Comparison of ENCODE assay signal across 16 cellular contexts in genomic region chr1:164510435-164510834, GRCh38. TPM values are rescaled to one million over a fixed set of nuclear protein-coding genes. Genes with fewer than 3 reads are reported as not detected.
DNase-seq lines count a peak whose midpoint lies in the region; FAIRE-seq and TF ChIP-seq lines count a peak whose summit lies in the region.
"Had no signal": no experiment of that assay in that cellular context is flagged by ENCODE, and none has a peak within 500 bp of the region (broad histone marks: within the 10 kb centered on the region; RNA-seq: fewer than 3 reads in every experiment).

No MANE protein-coding gene starts in this region.

- H3K27ac ChIP-seq in VCaP: no peak overlapping the region
- H3K27ac ChIP-seq: BLaER1 treated with 17β-estradiol and CSF1 and Interleukin-3, amounts not matched to agents 10 nM and 100 nM; prostate gland had no signal

- H3K9me3 ChIP-seq in HAP-1: no peaks in the 10 kb centered on the region
- H3K9me3 ChIP-seq: prostate gland had no signal

- H3K4me1 ChIP-seq in HAP-1: no peaks in the 10 kb centered on the region
- H3K4me1 ChIP-seq: prostate gland had no signal

- H3K36me3 ChIP-seq in HAP-1 (replicated peaks): no peaks in the 10 kb centered on the region
- H3K36me3 ChIP-seq: BLaER1 treated with 17β-estradiol and CSF1 and Interleukin-3, amounts not matched to agents 10 nM and 100 nM; prostate gland had no signal

- no peak overlapping the region for H3K4me3 ChIP-seq in HAP-1
- H3K4me3 ChIP-seq: BLaER1 treated with 17β-estradiol and CSF1 and Interleukin-3, amounts not matched to agents 10 nM and 100 nM; GM12878; prostate gland had no signal

- DNase-seq in ACHN (peak; percentile 10), H4 (ENCODE audit: low spot score) (peak; percentile 14), fibroblast of the conjunctiva (ENCODE audit: low read depth) (peak; percentile 14), DMS 273 (lab: John Stamatoyannopoulos, UW; ENCODE audit: unreplicated experiment) (no peak), HAP-1 (ENCODE audit: low spot score in 2 of 2) (no peak), GM19239 (ENCODE audit: insufficient read length, low spot score) (no peak)
- no peak for DNase-seq in activated CD4-positive, alpha-beta T cell treated with anti-CD3 and anti-CD28 coated beads, Interleukin-2, amount 50 U/mL, for 4 hours
- DNase-seq: activated B cell treated with CpG ODN at 0.5 μM for 24 hours, activated gamma-delta T cell, kidney glomerular epithelial cell, NCI-H446 treated with DMSO at 0.1 percent for 48 hours, SW 1271 had no signal

- in situ Hi-C loops in ACHN (cut with HindIII; ENCODE audit: low pct_ligation_motif_present, low pct_unique_long_range_greater_than_20kb, low sequenced_read_pairs): no loop called here
- in situ Hi-C loops in HAP-1 (cut with MboI; ENCODE audit: low sequenced_read_pairs): no loop called here

- no peak for FAIRE-seq in GM19239 (lab: Jason Lieb, UNC)
- FAIRE-seq: GM12878 had no signal

- H3K27me3 ChIP-seq in HAP-1 (ENCODE audit: low read depth): 0 out of 2 replicates have a peak, but pooled peaks cover 2% of the 10 kb centered on the region
- H3K27me3 ChIP-seq: BLaER1 treated with 17β-estradiol and CSF1 and Interleukin-3, amounts not matched to agents 10 nM and 100 nM had no signal

- TF ChIP-seq CTCF in VCaP (conservative IDR thresholded peaks at IDR 0.05): peak; percentile 42

RNA-seq across cellular contexts. Expression of gene PBX1, which starts 48.5 kb away (rescaled TPM):
- total RNA-seq in H4 (2014; rRNA removed; shearing (Covaris generic)): 22.2 and 25.8 TPM in 2 replicates
- total RNA-seq: activated B cell treated with CpG ODN at 0.5 μM for 24 hours had no signal

Comparison
In these comparisons a context has a peak if more than half of its experiments do, and no peak if none do; other contexts are left out.
1. DNase-seq: peak in ACHN (single experiment), H4 (single experiment) and fibroblast of the conjunctiva (single experiment); none in DMS 273 (single experiment), HAP-1 (0 of 2), GM19239 (single experiment) and activated CD4-positive, alpha-beta T cell treated with anti-CD3 and anti-CD28 coated beads, Interleukin-2, amount 50 U/mL, for 4 hours (0 of 2).